In the genomic region with DNA sequence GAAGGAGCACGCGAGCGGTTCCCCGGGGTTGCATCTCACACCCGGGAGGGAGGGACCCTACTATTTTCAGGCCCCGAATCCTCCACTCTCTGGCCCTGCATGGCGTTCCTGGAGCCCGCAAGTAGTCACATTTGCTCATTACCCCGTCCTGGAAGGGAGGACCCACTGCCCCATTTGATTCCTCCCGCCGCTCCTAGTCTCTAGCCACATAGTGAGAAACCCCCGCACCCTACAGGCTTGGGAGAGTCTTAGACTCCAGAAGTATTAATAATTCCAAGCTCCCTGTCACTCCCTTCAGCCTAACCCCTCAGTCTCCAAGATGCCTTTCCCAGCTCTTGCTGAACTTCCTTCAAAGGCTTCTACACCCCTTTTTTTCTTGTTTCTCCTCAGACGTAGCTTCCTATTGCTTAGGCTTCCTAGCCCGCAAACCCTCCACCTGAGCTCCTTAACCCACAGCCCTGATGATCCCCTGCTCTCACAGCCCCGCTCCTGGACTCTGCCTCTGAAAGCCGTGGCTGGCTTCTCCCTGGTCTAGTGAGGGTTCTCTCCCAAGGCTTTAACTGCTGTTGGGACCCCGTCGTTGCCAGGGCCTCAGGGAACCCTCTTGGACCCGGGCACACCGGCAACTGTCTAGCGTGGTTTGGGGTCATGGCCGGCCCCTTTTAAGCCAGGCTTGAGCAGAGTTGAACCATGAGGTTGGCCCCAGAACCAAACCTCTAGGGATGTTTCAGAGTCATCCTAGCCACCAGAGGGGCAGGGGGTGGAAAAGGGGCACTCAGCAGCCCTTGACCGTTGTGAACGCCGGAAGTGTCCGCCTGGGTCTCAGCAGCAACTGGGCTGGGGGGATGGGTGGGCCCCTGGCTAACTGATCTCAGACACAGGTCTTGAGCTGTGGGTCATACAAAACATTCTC, we compare ENCODE assay signal across 1 cellular context.
A peak's percentile ranks its signal among the peaks of the same experiment; 100 is the strongest.
TF ChIP-seq lines count a peak whose summit lies in the region.

No MANE protein-coding gene starts in this region.

TF ChIP-seq in HepG2, 621 proteins besides CTCF, POLR2A, EP300 and RAD21 (continued from another document and continues in another):
- TF ChIP-seq, protein P1, sequence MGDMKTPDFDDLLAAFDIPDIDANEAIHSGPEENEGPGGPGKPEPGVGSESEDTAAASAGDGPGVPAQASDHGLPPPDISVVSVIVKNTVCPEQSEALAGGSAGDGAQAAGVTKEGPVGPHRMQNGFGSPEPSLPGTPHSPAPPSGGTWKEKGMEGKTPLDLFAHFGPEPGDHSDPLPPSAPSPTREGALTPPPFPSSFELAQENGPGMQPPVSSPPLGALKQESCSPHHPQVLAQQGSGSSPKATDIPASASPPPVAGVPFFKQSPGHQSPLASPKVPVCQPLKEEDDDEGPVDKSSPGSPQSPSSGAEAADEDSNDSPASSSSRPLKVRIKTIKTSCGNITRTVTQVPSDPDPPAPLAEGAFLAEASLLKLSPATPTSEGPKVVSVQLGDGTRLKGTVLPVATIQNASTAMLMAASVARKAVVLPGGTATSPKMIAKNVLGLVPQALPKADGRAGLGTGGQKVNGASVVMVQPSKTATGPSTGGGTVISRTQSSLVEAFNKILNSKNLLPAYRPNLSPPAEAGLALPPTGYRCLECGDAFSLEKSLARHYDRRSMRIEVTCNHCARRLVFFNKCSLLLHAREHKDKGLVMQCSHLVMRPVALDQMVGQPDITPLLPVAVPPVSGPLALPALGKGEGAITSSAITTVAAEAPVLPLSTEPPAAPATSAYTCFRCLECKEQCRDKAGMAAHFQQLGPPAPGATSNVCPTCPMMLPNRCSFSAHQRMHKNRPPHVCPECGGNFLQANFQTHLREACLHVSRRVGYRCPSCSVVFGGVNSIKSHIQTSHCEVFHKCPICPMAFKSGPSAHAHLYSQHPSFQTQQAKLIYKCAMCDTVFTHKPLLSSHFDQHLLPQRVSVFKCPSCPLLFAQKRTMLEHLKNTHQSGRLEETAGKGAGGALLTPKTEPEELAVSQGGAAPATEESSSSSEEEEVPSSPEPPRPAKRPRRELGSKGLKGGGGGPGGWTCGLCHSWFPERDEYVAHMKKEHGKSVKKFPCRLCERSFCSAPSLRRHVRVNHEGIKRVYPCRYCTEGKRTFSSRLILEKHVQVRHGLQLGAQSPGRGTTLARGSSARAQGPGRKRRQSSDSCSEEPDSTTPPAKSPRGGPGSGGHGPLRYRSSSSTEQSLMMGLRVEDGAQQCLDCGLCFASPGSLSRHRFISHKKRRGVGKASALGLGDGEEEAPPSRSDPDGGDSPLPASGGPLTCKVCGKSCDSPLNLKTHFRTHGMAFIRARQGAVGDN (CRISPR knock-in tag; IDR thresholded peaks at IDR 0.05) = peak; percentile 72
- TF ChIP-seq, protein P2, sequence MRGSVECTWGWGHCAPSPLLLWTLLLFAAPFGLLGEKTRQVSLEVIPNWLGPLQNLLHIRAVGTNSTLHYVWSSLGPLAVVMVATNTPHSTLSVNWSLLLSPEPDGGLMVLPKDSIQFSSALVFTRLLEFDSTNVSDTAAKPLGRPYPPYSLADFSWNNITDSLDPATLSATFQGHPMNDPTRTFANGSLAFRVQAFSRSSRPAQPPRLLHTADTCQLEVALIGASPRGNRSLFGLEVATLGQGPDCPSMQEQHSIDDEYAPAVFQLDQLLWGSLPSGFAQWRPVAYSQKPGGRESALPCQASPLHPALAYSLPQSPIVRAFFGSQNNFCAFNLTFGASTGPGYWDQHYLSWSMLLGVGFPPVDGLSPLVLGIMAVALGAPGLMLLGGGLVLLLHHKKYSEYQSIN (CRISPR knock-in tag; IDR thresholded peaks at IDR 0.05; ENCODE audit: borderline replicate concordance) = no peak
- TF ChIP-seq, protein P3, sequence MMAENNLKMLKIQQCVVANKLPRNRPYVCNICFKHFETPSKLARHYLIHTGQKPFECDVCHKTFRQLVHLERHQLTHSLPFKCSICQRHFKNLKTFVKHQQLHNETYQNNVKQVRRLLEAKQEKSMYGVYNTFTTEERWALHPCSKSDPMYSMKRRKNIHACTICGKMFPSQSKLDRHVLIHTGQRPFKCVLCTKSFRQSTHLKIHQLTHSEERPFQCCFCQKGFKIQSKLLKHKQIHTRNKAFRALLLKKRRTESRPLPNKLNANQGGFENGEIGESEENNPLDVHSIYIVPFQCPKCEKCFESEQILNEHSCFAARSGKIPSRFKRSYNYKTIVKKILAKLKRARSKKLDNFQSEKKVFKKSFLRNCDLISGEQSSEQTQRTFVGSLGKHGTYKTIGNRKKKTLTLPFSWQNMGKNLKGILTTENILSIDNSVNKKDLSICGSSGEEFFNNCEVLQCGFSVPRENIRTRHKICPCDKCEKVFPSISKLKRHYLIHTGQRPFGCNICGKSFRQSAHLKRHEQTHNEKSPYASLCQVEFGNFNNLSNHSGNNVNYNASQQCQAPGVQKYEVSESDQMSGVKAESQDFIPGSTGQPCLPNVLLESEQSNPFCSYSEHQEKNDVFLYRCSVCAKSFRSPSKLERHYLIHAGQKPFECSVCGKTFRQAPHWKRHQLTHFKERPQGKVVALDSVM (CRISPR knock-in tag; IDR thresholded peaks at IDR 0.05) = no peak
- 0 out of 2 replicates have a peak, but pooled peaks have one; percentile 7 for TF ChIP-seq ZNF772 (CRISPR knock-in tag; IDR thresholded peaks at IDR 0.05)
- TF ChIP-seq ZNF335 (CRISPR knock-in tag; IDR thresholded peaks at IDR 0.05) = no peak
- TF ChIP-seq ZNF17 (CRISPR knock-in tag; IDR thresholded peaks at IDR 0.05) = no peak
- TF ChIP-seq, protein P4, sequence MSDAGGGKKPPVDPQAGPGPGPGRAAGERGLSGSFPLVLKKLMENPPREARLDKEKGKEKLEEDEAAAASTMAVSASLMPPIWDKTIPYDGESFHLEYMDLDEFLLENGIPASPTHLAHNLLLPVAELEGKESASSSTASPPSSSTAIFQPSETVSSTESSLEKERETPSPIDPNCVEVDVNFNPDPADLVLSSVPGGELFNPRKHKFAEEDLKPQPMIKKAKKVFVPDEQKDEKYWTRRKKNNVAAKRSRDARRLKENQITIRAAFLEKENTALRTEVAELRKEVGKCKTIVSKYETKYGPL (CRISPR knock-in tag; IDR thresholded peaks at IDR 0.05) = no peak
- no peak for TF ChIP-seq TAF15 (IDR thresholded peaks at IDR 0.05; ENCODE audit: low read depth, low read length, poor library complexity, severe bottlenecking)
- no peak for TF ChIP-seq ZNF234 (CRISPR knock-in tag; conservative IDR thresholded peaks at IDR 0.05)
- no peak for TF ChIP-seq CHD2 (IDR thresholded peaks at IDR 0.05; ENCODE audit: low read depth, low read length)
- peak; percentile 25; the same call in 1 of the 2 replicates for TF ChIP-seq ZNF788 (CRISPR knock-in tag; IDR thresholded peaks at IDR 0.05; ENCODE audit: borderline replicate concordance)
- 0 out of 2 replicates have a peak, but pooled peaks have one; percentile 60 for TF ChIP-seq ZNF274 (CRISPR knock-in tag; IDR thresholded peaks at IDR 0.05)
- TF ChIP-seq, protein P5, sequence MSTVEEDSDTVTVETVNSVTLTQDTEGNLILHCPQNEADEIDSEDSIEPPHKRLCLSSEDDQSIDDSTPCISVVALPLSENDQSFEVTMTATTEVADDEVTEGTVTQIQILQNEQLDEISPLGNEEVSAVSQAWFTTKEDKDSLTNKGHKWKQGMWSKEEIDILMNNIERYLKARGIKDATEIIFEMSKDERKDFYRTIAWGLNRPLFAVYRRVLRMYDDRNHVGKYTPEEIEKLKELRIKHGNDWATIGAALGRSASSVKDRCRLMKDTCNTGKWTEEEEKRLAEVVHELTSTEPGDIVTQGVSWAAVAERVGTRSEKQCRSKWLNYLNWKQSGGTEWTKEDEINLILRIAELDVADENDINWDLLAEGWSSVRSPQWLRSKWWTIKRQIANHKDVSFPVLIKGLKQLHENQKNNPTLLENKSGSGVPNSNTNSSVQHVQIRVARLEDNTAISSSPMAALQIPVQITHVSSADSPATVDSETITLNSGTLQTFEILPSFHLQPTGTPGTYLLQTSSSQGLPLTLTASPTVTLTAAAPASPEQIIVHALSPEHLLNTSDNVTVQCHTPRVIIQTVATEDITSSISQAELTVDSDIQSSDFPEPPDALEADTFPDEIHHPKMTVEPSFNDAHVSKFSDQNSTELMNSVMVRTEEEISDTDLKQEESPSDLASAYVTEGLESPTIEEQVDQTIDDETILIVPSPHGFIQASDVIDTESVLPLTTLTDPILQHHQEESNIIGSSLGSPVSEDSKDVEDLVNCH (CRISPR knock-in tag; IDR thresholded peaks at IDR 0.05) = no peak
- peak; percentile 17; the same call in 1 of the 2 replicates for TF ChIP-seq NCOA2 (CRISPR knock-in tag; IDR thresholded peaks at IDR 0.05)
- TF ChIP-seq CENPX (CRISPR knock-in tag; IDR thresholded peaks at IDR 0.05) = 0 out of 2 replicates have a peak, but pooled peaks have one; percentile 22
- TF ChIP-seq, protein P6, sequence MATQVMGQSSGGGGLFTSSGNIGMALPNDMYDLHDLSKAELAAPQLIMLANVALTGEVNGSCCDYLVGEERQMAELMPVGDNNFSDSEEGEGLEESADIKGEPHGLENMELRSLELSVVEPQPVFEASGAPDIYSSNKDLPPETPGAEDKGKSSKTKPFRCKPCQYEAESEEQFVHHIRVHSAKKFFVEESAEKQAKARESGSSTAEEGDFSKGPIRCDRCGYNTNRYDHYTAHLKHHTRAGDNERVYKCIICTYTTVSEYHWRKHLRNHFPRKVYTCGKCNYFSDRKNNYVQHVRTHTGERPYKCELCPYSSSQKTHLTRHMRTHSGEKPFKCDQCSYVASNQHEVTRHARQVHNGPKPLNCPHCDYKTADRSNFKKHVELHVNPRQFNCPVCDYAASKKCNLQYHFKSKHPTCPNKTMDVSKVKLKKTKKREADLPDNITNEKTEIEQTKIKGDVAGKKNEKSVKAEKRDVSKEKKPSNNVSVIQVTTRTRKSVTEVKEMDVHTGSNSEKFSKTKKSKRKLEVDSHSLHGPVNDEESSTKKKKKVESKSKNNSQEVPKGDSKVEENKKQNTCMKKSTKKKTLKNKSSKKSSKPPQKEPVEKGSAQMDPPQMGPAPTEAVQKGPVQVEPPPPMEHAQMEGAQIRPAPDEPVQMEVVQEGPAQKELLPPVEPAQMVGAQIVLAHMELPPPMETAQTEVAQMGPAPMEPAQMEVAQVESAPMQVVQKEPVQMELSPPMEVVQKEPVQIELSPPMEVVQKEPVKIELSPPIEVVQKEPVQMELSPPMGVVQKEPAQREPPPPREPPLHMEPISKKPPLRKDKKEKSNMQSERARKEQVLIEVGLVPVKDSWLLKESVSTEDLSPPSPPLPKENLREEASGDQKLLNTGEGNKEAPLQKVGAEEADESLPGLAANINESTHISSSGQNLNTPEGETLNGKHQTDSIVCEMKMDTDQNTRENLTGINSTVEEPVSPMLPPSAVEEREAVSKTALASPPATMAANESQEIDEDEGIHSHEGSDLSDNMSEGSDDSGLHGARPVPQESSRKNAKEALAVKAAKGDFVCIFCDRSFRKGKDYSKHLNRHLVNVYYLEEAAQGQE (IDR thresholded peaks at IDR 0.05; ENCODE audit: borderline replicate concordance in 1 of 2, low read depth in 1 of 2, low read length in 2 of 2) = peak in 1 of 2 experiments; percentile 22; a peak in 1 of 4 replicates
- TF ChIP-seq REL (CRISPR knock-in tag; conservative IDR thresholded peaks at IDR 0.05) = no peak
- TF ChIP-seq ZNF510 (CRISPR knock-in tag; IDR thresholded peaks at IDR 0.05; ENCODE audit: low read depth) = no peak
- TF ChIP-seq TOE1 (CRISPR knock-in tag; IDR thresholded peaks at IDR 0.05) = no peak
- 0 out of 2 replicates have a peak, but pooled peaks have one; percentile 27 for TF ChIP-seq ZNF33B (CRISPR knock-in tag; IDR thresholded peaks at IDR 0.05)
- TF ChIP-seq ZNF709 (CRISPR knock-in tag; IDR thresholded peaks at IDR 0.05) = no peak
- no peak for TF ChIP-seq ZNF557 (CRISPR knock-in tag; IDR thresholded peaks at IDR 0.05)
- TF ChIP-seq ZNF777 (CRISPR knock-in tag; IDR thresholded peaks at IDR 0.05) = no peak
- TF ChIP-seq ZNF10 (CRISPR knock-in tag; IDR thresholded peaks at IDR 0.05; ENCODE audit: borderline replicate concordance, low read depth) = no peak
- no peak for TF ChIP-seq ZNF331 (CRISPR knock-in tag; IDR thresholded peaks at IDR 0.05)
- TF ChIP-seq, protein P7, sequence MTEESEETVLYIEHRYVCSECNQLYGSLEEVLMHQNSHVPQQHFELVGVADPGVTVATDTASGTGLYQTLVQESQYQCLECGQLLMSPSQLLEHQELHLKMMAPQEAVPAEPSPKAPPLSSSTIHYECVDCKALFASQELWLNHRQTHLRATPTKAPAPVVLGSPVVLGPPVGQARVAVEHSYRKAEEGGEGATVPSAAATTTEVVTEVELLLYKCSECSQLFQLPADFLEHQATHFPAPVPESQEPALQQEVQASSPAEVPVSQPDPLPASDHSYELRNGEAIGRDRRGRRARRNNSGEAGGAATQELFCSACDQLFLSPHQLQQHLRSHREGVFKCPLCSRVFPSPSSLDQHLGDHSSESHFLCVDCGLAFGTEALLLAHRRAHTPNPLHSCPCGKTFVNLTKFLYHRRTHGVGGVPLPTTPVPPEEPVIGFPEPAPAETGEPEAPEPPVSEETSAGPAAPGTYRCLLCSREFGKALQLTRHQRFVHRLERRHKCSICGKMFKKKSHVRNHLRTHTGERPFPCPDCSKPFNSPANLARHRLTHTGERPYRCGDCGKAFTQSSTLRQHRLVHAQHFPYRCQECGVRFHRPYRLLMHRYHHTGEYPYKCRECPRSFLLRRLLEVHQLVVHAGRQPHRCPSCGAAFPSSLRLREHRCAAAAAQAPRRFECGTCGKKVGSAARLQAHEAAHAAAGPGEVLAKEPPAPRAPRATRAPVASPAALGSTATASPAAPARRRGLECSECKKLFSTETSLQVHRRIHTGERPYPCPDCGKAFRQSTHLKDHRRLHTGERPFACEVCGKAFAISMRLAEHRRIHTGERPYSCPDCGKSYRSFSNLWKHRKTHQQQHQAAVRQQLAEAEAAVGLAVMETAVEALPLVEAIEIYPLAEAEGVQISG (CRISPR knock-in tag; IDR thresholded peaks at IDR 0.05) = peak; percentile 79
- TF ChIP-seq ZNF792 (CRISPR knock-in tag; IDR thresholded peaks at IDR 0.05) = no peak
- TF ChIP-seq CCDC6 (CRISPR knock-in tag; IDR thresholded peaks at IDR 0.05) = no peak
- TF ChIP-seq MEIS1 (CRISPR knock-in tag; IDR thresholded peaks at IDR 0.05; ENCODE audit: borderline replicate concordance) = 0 out of 2 replicates have a peak, but pooled peaks have one; percentile 51
- TF ChIP-seq ZNF44 (CRISPR knock-in tag; IDR thresholded peaks at IDR 0.05) = 0 out of 2 replicates have a peak, but pooled peaks have one; percentile 53
- no peak for TF ChIP-seq ZFP41 (CRISPR knock-in tag; IDR thresholded peaks at IDR 0.05; ENCODE audit: borderline replicate concordance)
- TF ChIP-seq MED13 (CRISPR knock-in tag; IDR thresholded peaks at IDR 0.05) = no peak
- TF ChIP-seq ZNF136 (CRISPR knock-in tag; IDR thresholded peaks at IDR 0.05; ENCODE audit: low read depth) = peak; percentile 52; the same call in 1 of the 2 replicates
- no peak for TF ChIP-seq HNRNPUL1 (IDR thresholded peaks at IDR 0.05; ENCODE audit: low read depth, low read length)
- TF ChIP-seq, protein P8, sequence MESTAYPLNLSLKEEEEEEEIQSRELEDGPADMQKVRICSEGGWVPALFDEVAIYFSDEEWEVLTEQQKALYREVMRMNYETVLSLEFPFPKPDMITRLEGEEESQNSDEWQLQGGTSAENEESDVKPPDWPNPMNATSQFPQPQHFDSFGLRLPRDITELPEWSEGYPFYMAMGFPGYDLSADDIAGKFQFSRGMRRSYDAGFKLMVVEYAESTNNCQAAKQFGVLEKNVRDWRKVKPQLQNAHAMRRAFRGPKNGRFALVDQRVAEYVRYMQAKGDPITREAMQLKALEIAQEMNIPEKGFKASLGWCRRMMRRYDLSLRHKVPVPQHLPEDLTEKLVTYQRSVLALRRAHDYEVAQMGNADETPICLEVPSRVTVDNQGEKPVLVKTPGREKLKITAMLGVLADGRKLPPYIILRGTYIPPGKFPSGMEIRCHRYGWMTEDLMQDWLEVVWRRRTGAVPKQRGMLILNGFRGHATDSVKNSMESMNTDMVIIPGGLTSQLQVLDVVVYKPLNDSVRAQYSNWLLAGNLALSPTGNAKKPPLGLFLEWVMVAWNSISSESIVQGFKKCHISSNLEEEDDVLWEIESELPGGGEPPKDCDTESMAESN (CRISPR knock-in tag; conservative IDR thresholded peaks at IDR 0.05) = no peak; the same call in 1 of the 2 replicates
- TF ChIP-seq KDM5B (CRISPR knock-in tag; IDR thresholded peaks at IDR 0.05; ENCODE audit: borderline replicate concordance) = no peak
